ENCODE assay signal across 10 cellular contexts in genomic region chr10:75910032-75910431, GRCh38.
DNase-seq lines count a peak whose midpoint lies in the region; ATAC-seq and TF ChIP-seq lines count a peak whose summit lies in the region.
"Had no signal": no experiment of that assay in that cellular context is flagged by ENCODE, and none has a peak within 500 bp of the region (broad histone marks: within the 10 kb centered on the region; RNA-seq: fewer than 3 reads in every experiment).

No MANE protein-coding gene starts in this region.

- H2BK5ac ChIP-seq in mesenchymal stem cell (ENCODE audit: low read depth, low read length, poor library complexity, severe bottlenecking): no peak overlapping the region

- no peak overlapping the region for H2BK120ac ChIP-seq in mesenchymal stem cell (ENCODE audit: low read depth, low read length)

- no peaks in the 10 kb centered on the region for H3K36me3 Mint-ChIP-seq in chondrocyte (ENCODE audit: low read depth)

- H3K18ac ChIP-seq in mesenchymal stem cell (ENCODE audit: low read depth in 1 of 2, low read length in 2 of 2): no peak overlapping the region

- no peaks in the 10 kb centered on the region for H3K9me3 Mint-ChIP-seq in chondrocyte (ENCODE audit: low read depth)
- H3K9me3 Mint-ChIP-seq: activated naive CD4-positive, alpha-beta T cell treated with anti-CD3 and anti-CD28 coated beads for 36 hours had no signal

- no peaks in the 10 kb centered on the region for H4K20me1 ChIP-seq in KMS-11 (ENCODE audit: insufficient read depth)

- H3K4me3 Mint-ChIP-seq in chondrocyte (ENCODE audit: unreplicated experiment): no peak overlapping the region
- H3K4me3 Mint-ChIP-seq: activated naive CD4-positive, alpha-beta T cell treated with anti-CD3 and anti-CD28 coated beads for 36 hours had no signal

- no peaks in the 10 kb centered on the region for H3K9me3 ChIP-seq in mesenchymal stem cell (ENCODE audit: control insufficient read depth, low read length)

- no CpG with 5 or more reads among the region's 2 CpGs for WGBS in mesenchymal stem cell

- H2AFZ ChIP-seq in KMS-11 (ENCODE audit: low read depth) (no peak overlapping the region), mesenchymal stem cell (ENCODE audit: low read depth, low read length) (no peak overlapping the region)

- H3K27ac Mint-ChIP-seq in chondrocyte (ENCODE audit: unreplicated experiment): no peak overlapping the region
- H3K27ac Mint-ChIP-seq: activated naive CD4-positive, alpha-beta T cell treated with anti-CD3 and anti-CD28 coated beads for 36 hours had no signal

- no peaks in the 10 kb centered on the region for H3K79me2 ChIP-seq in KMS-11 (ENCODE audit: insufficient read depth, low read depth)

- H3K79me1 ChIP-seq in mesenchymal stem cell (replicated peaks; ENCODE audit: low read length, poor library complexity, severe bottlenecking): no peaks in the 10 kb centered on the region

- peaks cover 33% of the 10 kb centered on the region for H3K27me3 Mint-ChIP-seq in chondrocyte (ENCODE audit: low read depth)

- H2BK15ac ChIP-seq in mesenchymal stem cell (ENCODE audit: low read depth, poor library complexity, severe bottlenecking): no peak overlapping the region

- H3K27ac ChIP-seq in KMS-11: no peak overlapping the region
- no peak overlapping the region for H3K27ac ChIP-seq in mesenchymal stem cell (ENCODE audit: low read length, poor library complexity, severe bottlenecking)

- H4K8ac ChIP-seq in mesenchymal stem cell (ENCODE audit: low read length): no peak overlapping the region

- no peak overlapping the region for H3K14ac ChIP-seq in mesenchymal stem cell (ENCODE audit: low read length in 2 of 2)

- H2AK5ac ChIP-seq in mesenchymal stem cell (ENCODE audit: low read length, severe bottlenecking): no peak overlapping the region

- H3K4me2 ChIP-seq in KMS-11 (no peak overlapping the region), mesenchymal stem cell (ENCODE audit: low read length, poor library complexity, severe bottlenecking) (no peak overlapping the region)

- H3K9ac ChIP-seq in KMS-11: no peak overlapping the region
- no peak overlapping the region for H3K9ac ChIP-seq in mesenchymal stem cell (ENCODE audit: low read length)

- no peaks in the 10 kb centered on the region for H3K4me1 Mint-ChIP-seq in chondrocyte (ENCODE audit: low read depth)

- ATAC-seq in HG02884 (IDR thresholded peaks at IDR 0.05; ENCODE audit: unreplicated experiment): no peak
- ATAC-seq: left colon had no signal

- TF ChIP-seq CTCF in KMS-11 (conservative IDR thresholded peaks at IDR 0.05; ENCODE audit: low read depth, low read length) (peak; percentile 48), chondrocyte (IDR thresholded peaks at IDR 0.05) (peak; percentile 80)

- H3K36me3 ChIP-seq in KMS-11 (ENCODE audit: insufficient read depth): no peaks in the 10 kb centered on the region
- H3K36me3 ChIP-seq in mesenchymal stem cell (ENCODE audit: control insufficient read depth in 1 of 2, insufficient read depth in 2 of 2, low read depth in 1 of 2, low read length in 2 of 2): no peaks in the 10 kb centered on the region

- no peaks in the 10 kb centered on the region for H3K4me1 ChIP-seq in KMS-11 (ENCODE audit: low read depth, poor library complexity, severe bottlenecking)
- H3K4me1 ChIP-seq in mesenchymal stem cell (ENCODE audit: control insufficient read depth, insufficient read depth, low read depth, low read length): no peaks in the 10 kb centered on the region

- DNase-seq in AG08396 (ENCODE audit: low spot score) (peak; percentile 13), chondrocyte (ENCODE audit: low spot score) (no peak), mesenchymal stem cell (peak; percentile 45), cortex of kidney (lab: John Stamatoyannopoulos, UW) (no peak), mesenteric fat pad (ENCODE audit: low spot score) (no peak)
- DNase-seq in activated CD8-positive, alpha-beta memory T cell treated with anti-CD3 and anti-CD28 coated beads, Interleukin-2, amount 50 U/mL, for 4 hours: no peak
- DNase-seq: activated naive CD4-positive, alpha-beta T cell treated with anti-CD3 and anti-CD28 coated beads for 36 hours; left colon had no signal

- H2BK12ac ChIP-seq in mesenchymal stem cell (ENCODE audit: low read length in 2 of 2): no peak overlapping the region

- no peak overlapping the region for H3K23ac ChIP-seq in mesenchymal stem cell (ENCODE audit: low read length in 2 of 2)

- no peak overlapping the region for H4K91ac ChIP-seq in mesenchymal stem cell (ENCODE audit: low read length)

- H3K27me3 ChIP-seq in KMS-11 (ENCODE audit: insufficient read depth, low read depth) (no peaks in the 10 kb centered on the region), mesenchymal stem cell (ENCODE audit: control insufficient read depth in 1 of 2, insufficient read depth in 1 of 2, low read length in 2 of 2) (peaks cover 0 to 36% of the 10 kb centered on the region in 2 experiments)

- no peak overlapping the region for H3K4me3 ChIP-seq in KMS-11 (IDR thresholded peaks at IDR 0.05; ENCODE audit: insufficient read depth, low read depth, low read length)
- no peak overlapping the region for H3K4me3 ChIP-seq in mesenchymal stem cell (ENCODE audit: insufficient read depth in 1 of 2, low read depth in 1 of 2, low read length in 2 of 2)

- no peak overlapping the region for H3K4ac ChIP-seq in mesenchymal stem cell (ENCODE audit: low read depth in 1 of 2, low read length in 2 of 2)

Comparison
In these comparisons a context has a peak if more than half of its experiments do, and no peak if none do; other contexts are left out.
1. DNase-seq: peak in AG08396 (single experiment) and mesenchymal stem cell (single experiment); none in chondrocyte (single experiment), activated CD8-positive, alpha-beta memory T cell treated with anti-CD3 and anti-CD28 coated beads, Interleukin-2, amount 50 U/mL, for 4 hours (single experiment), cortex of kidney (single experiment) and mesenteric fat pad (single experiment).